10 cellular contexts compared by ENCODE assay signal in the genomic region with DNA sequence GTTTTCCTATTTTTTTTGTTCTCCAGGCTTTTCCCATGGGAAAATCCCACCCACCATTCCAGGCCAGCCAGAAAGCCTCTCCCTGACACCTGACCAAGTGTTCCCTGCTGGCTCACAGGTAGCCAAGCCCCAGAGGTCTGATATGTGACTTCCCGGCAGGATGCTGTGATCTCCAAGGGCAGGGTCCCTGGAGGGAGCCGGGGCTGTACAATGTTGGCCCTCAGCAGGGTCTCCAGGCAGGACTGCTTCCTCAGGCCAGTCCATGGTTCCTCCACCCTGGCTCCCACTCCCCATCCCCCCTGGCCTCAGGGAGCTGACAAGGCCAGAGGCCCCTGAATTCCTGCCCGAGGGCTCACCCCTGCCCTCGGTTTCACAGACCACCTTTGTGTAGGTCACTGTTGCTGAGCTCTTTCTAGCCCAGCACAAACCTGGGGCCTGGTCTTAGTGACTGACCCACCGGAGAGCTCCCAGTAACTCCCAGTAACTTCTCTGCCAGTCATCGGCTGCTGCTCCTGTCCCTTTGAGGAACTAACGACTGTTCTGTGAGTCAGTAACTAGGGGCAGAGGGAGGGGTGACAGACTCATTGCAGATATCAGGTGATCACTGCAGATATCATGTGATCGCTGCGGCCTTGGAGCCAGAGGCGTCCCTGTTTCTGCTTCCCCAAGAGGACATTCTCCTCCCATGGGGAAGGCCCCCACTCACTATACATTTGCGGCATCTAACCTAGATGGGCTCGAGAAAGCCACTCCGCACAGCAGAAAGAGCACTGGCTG. TPM values are rescaled to one million over a fixed set of nuclear protein-coding genes. Genes with fewer than 3 reads are reported as not detected.
A peak's percentile ranks its signal among the peaks of the same experiment; 100 is the strongest.
DNase-seq lines count a peak whose midpoint lies in the region; ATAC-seq and TF ChIP-seq lines count a peak whose summit lies in the region.
"Had no signal": no experiment of that assay in that cellular context is flagged by ENCODE, and none has a peak within 500 bp of the region (broad histone marks: within the 10 kb centered on the region; RNA-seq: fewer than 3 reads in every experiment).

No MANE protein-coding gene starts in this region.

- no peaks in the 10 kb centered on the region for H3K27me3 ChIP-seq in SK-N-SH (ENCODE audit: insufficient read depth)
- no peaks in the 10 kb centered on the region for H3K27me3 ChIP-seq in layer of hippocampus (ENCODE audit: control insufficient read depth, insufficient read depth, low read length)

- no peaks in the 10 kb centered on the region for H3K9me2 ChIP-seq in SK-N-SH

- no peaks in the 10 kb centered on the region for H3K9me3 ChIP-seq in SK-N-SH
- H3K9me3 ChIP-seq: HAP-1 had no signal

- POLR2A ChIA-PET in SK-N-SH (lab: Yijun Ruan, JAX) = no interaction called here

- ATAC-seq in SK-N-SH treated with all-trans-retinoic acid at 6 μM for 48 hours = no peak
- ATAC-seq in GM19324 (IDR thresholded peaks at IDR 0.05; ENCODE audit: low FRiP score, unreplicated experiment) = no peak

- DNase-seq in SK-N-SH (no peak), SKM-1 treated with dmso at 0.1 percent for 144 hours (lab: John Stamatoyannopoulos, UW; ENCODE audit: unreplicated experiment) (peak; percentile 96), ureter (ENCODE audit: low spot score) (peak; percentile 84), retina (no peak)
- no peak for DNase-seq in stimulated activated naive CD4-positive, alpha-beta T cell treated with Interleukin-2 at 50 U/mL for 16 hours (lab: John Stamatoyannopoulos, UW)
- DNase-seq: 8988T had no signal

- TF ChIP-seq EP300 in SK-N-SH (IDR thresholded peaks at IDR 0.05; ENCODE audit: borderline replicate concordance in 1 of 2, low read depth in 1 of 2, low read length in 1 of 2) = no peak

- no peaks in the 10 kb centered on the region for H3K36me3 ChIP-seq in SK-N-SH (replicated peaks in 1 of 2; ENCODE audit: control insufficient read depth in 1 of 2, insufficient read depth in 2 of 2, low read length in 1 of 2)
- H3K36me3 ChIP-seq: HAP-1 had no signal

- H3K79me2 ChIP-seq in SK-N-SH (ENCODE audit: insufficient read depth) = no peaks in the 10 kb centered on the region

- 88% methylated on average over 13 of the region's 13 CpGs for WGBS in SK-N-SH (ENCODE audit: low lambda C conversion rate)

- no peak for TF ChIP-seq CTCF in SK-N-SH (IDR thresholded peaks at IDR 0.05)

- CTCF ChIA-PET in SK-N-SH (lab: Yijun Ruan, JAX) = interaction anchor here (0.8 to 2.5 kb wide), 7 partner anchors 9 to 231 kb away, joined by 3 to 12 read pairs (median 6); a partner anchor contains a TSS

- no peaks in the 10 kb centered on the region for H4K20me1 ChIP-seq in SK-N-SH (ENCODE audit: insufficient read depth)

- peak overlapping the region; percentile 44 for H3K4me2 ChIP-seq in SK-N-SH

- H3K4me1 ChIP-seq in SK-N-SH (ENCODE audit: control insufficient read depth in 1 of 2, insufficient read depth in 2 of 2, low read depth in 1 of 2, low read length in 1 of 2) = peaks cover 19 to 32% of the 10 kb centered on the region in 2 experiments; a peak in 2 of 4 replicates

- TF ChIP-seq RAD21 in SK-N-SH (IDR thresholded peaks at IDR 0.05; ENCODE audit: low read length) = no peak

- H3K27ac ChIP-seq in SK-N-SH (ENCODE audit: low read depth in 2 of 2, low read length in 1 of 2) (peak overlapping the region in 1 of 2 experiments; percentile 55; a peak in 2 of 4 replicates), layer of hippocampus (ENCODE audit: low read depth, low read length) (peak overlapping the region; percentile 30)

- no peaks in the 10 kb centered on the region for H3F3A ChIP-seq in SK-N-SH (replicated peaks; ENCODE audit: insufficient read depth)

- peak overlapping the region; percentile 68; the same call in 1 of the 2 replicates for H2AFZ ChIP-seq in SK-N-SH (ENCODE audit: low read depth)

- no peak overlapping the region for H3K4me3 ChIP-seq in SK-N-SH (ENCODE audit: low read depth in 2 of 2, low read length in 1 of 2)
- H3K4me3 ChIP-seq: HAP-1 had no signal

- peak overlapping the region; percentile 43 for H3K9ac ChIP-seq in SK-N-SH

TF ChIP-seq in SK-N-SH, 30 proteins besides CTCF, POLR2A, EP300 and RAD21:
- TF ChIP-seq, protein P1, sequence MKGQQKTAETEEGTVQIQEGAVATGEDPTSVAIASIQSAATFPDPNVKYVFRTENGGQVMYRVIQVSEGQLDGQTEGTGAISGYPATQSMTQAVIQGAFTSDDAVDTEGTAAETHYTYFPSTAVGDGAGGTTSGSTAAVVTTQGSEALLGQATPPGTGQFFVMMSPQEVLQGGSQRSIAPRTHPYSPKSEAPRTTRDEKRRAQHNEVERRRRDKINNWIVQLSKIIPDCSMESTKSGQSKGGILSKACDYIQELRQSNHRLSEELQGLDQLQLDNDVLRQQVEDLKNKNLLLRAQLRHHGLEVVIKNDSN (IDR thresholded peaks at IDR 0.05; ENCODE audit: borderline replicate concordance, low read depth) = peak; percentile 85
- TF ChIP-seq, protein P2, sequence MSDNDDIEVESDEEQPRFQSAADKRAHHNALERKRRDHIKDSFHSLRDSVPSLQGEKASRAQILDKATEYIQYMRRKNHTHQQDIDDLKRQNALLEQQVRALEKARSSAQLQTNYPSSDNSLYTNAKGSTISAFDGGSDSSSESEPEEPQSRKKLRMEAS (IDR thresholded peaks at IDR 0.05; ENCODE audit: low read depth) = no peak
- TF ChIP-seq, protein P3, sequence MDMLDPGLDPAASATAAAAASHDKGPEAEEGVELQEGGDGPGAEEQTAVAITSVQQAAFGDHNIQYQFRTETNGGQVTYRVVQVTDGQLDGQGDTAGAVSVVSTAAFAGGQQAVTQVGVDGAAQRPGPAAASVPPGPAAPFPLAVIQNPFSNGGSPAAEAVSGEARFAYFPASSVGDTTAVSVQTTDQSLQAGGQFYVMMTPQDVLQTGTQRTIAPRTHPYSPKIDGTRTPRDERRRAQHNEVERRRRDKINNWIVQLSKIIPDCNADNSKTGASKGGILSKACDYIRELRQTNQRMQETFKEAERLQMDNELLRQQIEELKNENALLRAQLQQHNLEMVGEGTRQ (IDR thresholded peaks at IDR 0.05; ENCODE audit: borderline replicate concordance, low read depth, low read length) = 0 out of 2 replicates have a peak, but pooled peaks have one; percentile 19

TF ChIP-seq in SK-N-SH treated with all-trans-retinoic acid at 6 μM for 48 hours, 23 proteins besides CTCF, POLR2A, EP300 and RAD21 (continues in another document):
- TF ChIP-seq, protein P4, sequence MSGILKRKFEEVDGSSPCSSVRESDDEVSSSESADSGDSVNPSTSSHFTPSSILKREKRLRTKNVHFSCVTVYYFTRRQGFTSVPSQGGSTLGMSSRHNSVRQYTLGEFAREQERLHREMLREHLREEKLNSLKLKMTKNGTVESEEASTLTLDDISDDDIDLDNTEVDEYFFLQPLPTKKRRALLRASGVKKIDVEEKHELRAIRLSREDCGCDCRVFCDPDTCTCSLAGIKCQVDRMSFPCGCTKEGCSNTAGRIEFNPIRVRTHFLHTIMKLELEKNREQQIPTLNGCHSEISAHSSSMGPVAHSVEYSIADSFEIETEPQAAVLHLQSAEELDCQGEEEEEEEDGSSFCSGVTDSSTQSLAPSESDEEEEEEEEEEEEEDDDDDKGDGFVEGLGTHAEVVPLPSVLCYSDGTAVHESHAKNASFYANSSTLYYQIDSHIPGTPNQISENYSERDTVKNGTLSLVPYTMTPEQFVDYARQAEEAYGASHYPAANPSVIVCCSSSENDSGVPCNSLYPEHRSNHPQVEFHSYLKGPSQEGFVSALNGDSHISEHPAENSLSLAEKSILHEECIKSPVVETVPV (CRISPR knock-in tag; IDR thresholded peaks at IDR 0.05) = no peak
- TF ChIP-seq ZFP3 (CRISPR knock-in tag; IDR thresholded peaks at IDR 0.05) (no peak), GLIS3 (CRISPR knock-in tag; IDR thresholded peaks at IDR 0.05) (no peak), ISL1 (CRISPR knock-in tag; IDR thresholded peaks at IDR 0.05) (no peak), CSDC2 (CRISPR knock-in tag; IDR thresholded peaks at IDR 0.05) (no peak), BACH2 (CRISPR knock-in tag; IDR thresholded peaks at IDR 0.05; ENCODE audit: borderline replicate concordance) (no peak), ESRRG (CRISPR knock-in tag; IDR thresholded peaks at IDR 0.05) (no peak), ZNF70 (CRISPR knock-in tag; IDR thresholded peaks at IDR 0.05) (no peak), TCF4 (CRISPR knock-in tag; IDR thresholded peaks at IDR 0.05; ENCODE audit: borderline replicate concordance) (no peak), TOX (CRISPR knock-in tag; IDR thresholded peaks at IDR 0.05; ENCODE audit: borderline replicate concordance) (no peak), ZNF565 (CRISPR knock-in tag; conservative IDR thresholded peaks at IDR 0.05; ENCODE audit: low read depth) (no peak)
- TF ChIP-seq, protein P5, sequence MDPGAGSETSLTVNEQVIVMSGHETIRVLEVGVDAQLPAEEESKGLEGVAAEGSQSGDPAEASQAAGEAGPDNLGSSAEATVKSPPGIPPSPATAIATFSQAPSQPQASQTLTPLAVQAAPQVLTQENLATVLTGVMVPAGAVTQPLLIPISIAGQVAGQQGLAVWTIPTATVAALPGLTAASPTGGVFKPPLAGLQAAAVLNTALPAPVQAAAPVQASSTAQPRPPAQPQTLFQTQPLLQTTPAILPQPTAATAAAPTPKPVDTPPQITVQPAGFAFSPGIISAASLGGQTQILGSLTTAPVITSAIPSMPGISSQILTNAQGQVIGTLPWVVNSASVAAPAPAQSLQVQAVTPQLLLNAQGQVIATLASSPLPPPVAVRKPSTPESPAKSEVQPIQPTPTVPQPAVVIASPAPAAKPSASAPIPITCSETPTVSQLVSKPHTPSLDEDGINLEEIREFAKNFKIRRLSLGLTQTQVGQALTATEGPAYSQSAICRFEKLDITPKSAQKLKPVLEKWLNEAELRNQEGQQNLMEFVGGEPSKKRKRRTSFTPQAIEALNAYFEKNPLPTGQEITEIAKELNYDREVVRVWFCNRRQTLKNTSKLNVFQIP (CRISPR knock-in tag; IDR thresholded peaks at IDR 0.05; ENCODE audit: borderline replicate concordance, low read depth) = no peak

RNA-seq across cellular contexts. Expression of a gene that starts 38.7 kb away (rescaled TPM):
- 105 and 122 TPM in 2 replicates for polyA plus RNA-seq in SK-N-SH (2012; rRNA removed)
- 63.4 and 86.1 TPM in 2 replicates for polyA plus RNA-seq in SK-N-SH (2012; cell fraction: cytosol; rRNA removed)
- polyA plus RNA-seq in SK-N-SH (2012; cell fraction: nucleus; rRNA removed) = 58.4 and 62.2 TPM in 2 replicates
- total RNA-seq in ureter = 480 TPM

Comparison
In these comparisons a context has a peak if more than half of its experiments do, and no peak if none do; other contexts are left out.
1. DNase-seq: peak in SKM-1 treated with dmso at 0.1 percent for 144 hours (single experiment) and ureter (single experiment); none in SK-N-SH (single experiment), stimulated activated naive CD4-positive, alpha-beta T cell treated with Interleukin-2 at 50 U/mL for 16 hours (single experiment) and retina (single experiment).